In genomic region chr14:77265561-77266335, GRCh38 we compare ENCODE assay signal across 31 cellular contexts. TPM values are rescaled to one million over a fixed set of nuclear protein-coding genes. Genes with fewer than 3 reads are reported as not detected.
"Had no signal": no experiment of that assay in that cellular context is flagged by ENCODE, and none has a peak within 500 bp of the region (broad histone marks: within the 10 kb centered on the region; RNA-seq: fewer than 3 reads in every experiment).

No MANE protein-coding gene starts in this region.

- H3K4me1 Mint-ChIP-seq: activated CD4-positive, alpha-beta T cell treated with anti-CD3 and anti-CD28 coated beads for 36 hours; immature natural killer cell had no signal

- H3K4me3 ChIP-seq: ascending aorta, cardiac muscle cell, coronary artery, dorsolateral prefrontal cortex, right lobe of liver, thoracic aorta had no signal

- H3K4me3 Mint-ChIP-seq: activated CD4-positive, alpha-beta T cell treated with anti-CD3 and anti-CD28 coated beads for 36 hours; activated naive CD8-positive, alpha-beta T cell; activated T-cell treated with anti-CD3 and anti-CD28 coated beads, Interleukin-2, amount 50 U/mL, for 72 hours; brain; immature natural killer cell; mesothelial cell of epicardium; nephron progenitor cell; stimulated activated effector memory CD8-positive, alpha-beta T cell treated with anti-CD3 and anti-CD28 coated beads, Interleukin-12 subunit alpha, Interleukin-12 subunit beta, amount 100 ng/mL, for 72 hours; stimulated activated naive CD8-positive, alpha-beta T cell treated with anti-CD3 and anti-CD28 coated beads, Interleukin-15, Interleukin-2, amounts not matched to agents 100 ng/mL and 50 ng/mL, for 24 hours had no signal

- H3K9me3 Mint-ChIP-seq: stimulated activated naive CD8-positive, alpha-beta T cell treated with anti-CD3 and anti-CD28 coated beads, Interleukin-15, Interleukin-2, amounts not matched to agents 100 ng/mL and 50 ng/mL, for 24 hours had no signal

- H3K27ac Mint-ChIP-seq: activated CD4-positive, alpha-beta T cell treated with anti-CD3 and anti-CD28 coated beads for 36 hours; activated naive CD8-positive, alpha-beta T cell; activated T-cell treated with anti-CD3 and anti-CD28 coated beads, Interleukin-2, amount 50 U/mL, for 72 hours; immature natural killer cell; mesothelial cell of epicardium; nephron progenitor cell; stimulated activated effector memory CD8-positive, alpha-beta T cell treated with anti-CD3 and anti-CD28 coated beads, Interleukin-12 subunit alpha, Interleukin-12 subunit beta, amount 100 ng/mL, for 72 hours; stimulated activated naive CD8-positive, alpha-beta T cell treated with anti-CD3 and anti-CD28 coated beads, Interleukin-15, Interleukin-2, amounts not matched to agents 100 ng/mL and 50 ng/mL, for 24 hours had no signal

- H3K9me3 ChIP-seq: right lobe of liver had no signal

- H3K27me3 ChIP-seq: ascending aorta, right lobe of liver had no signal

- H3K36me3 ChIP-seq: ascending aorta, cardiac muscle cell, right lobe of liver, thoracic aorta had no signal

- H3K36me3 Mint-ChIP-seq: activated naive CD8-positive, alpha-beta T cell; brain; immature natural killer cell; stimulated activated effector memory CD8-positive, alpha-beta T cell treated with anti-CD3 and anti-CD28 coated beads, Interleukin-12 subunit alpha, Interleukin-12 subunit beta, amount 100 ng/mL, for 72 hours had no signal

- H3K4me1 ChIP-seq: ascending aorta, right lobe of liver had no signal

- H3K27ac ChIP-seq: ascending aorta, cardiac muscle cell, coronary artery, right lobe of liver, thoracic aorta had no signal

- DNase-seq: activated CD4-positive, alpha-beta T cell treated with anti-CD3 and anti-CD28 coated beads for 36 hours; activated CD4-positive, CD25-positive, alpha-beta regulatory T cell; activated effector memory CD4-positive, alpha-beta T cell treated with Interleukin-2 at 50 U/mL for 16 hours; activated naive CD4-positive, alpha-beta T cell treated with Interleukin-2 at 50 U/mL for 16 hours; activated T-cell treated with anti-CD3 and anti-CD28 coated beads for 4 hours; activated T-cell treated with anti-CD3 and anti-CD28 coated beads, Interleukin-2, amount 50 U/mL, for 72 hours; cerebellar nuclear complex; immature natural killer cell; kidney; left colon; naive B cell; nephron progenitor cell; right lobe of liver; stimulated activated CD4-positive, alpha-beta T cell treated with anti-CD3 and anti-CD28 coated beads, Interleukin-4, amount 100 ng/mL, for 24 hours; trophoblast cell had no signal

- ATAC-seq: activated CD4-positive, alpha-beta T cell treated with anti-CD3 and anti-CD28 coated beads for 36 hours; activated T-cell treated with anti-CD3 and anti-CD28 coated beads, Interleukin-2, amount 50 U/mL, for 72 hours; left colon; right lobe of liver; stimulated activated effector memory CD8-positive, alpha-beta T cell treated with anti-CD3 and anti-CD28 coated beads, Interleukin-12 subunit alpha, Interleukin-12 subunit beta, amount 100 ng/mL, for 72 hours had no signal

RNA-seq across cellular contexts. Expression of gene NGB, which starts 5.3 kb away (rescaled TPM):
- total RNA-seq: activated CD4-positive, alpha-beta T cell treated with anti-CD3 and anti-CD28 coated beads for 36 hours; activated T-cell treated with anti-CD3 and anti-CD28 coated beads, Interleukin-2, amount 50 U/mL, for 72 hours; ascending aorta; endothelial cell of umbilical vein; fibroblast of lung; fibroblast of villous mesenchyme; kidney; lower leg skin; mesothelial cell of epicardium; right lobe of liver; skeletal muscle tissue; subcutaneous adipose tissue; thoracic aorta had no signal
- polyA plus RNA-seq: cardiac muscle cell, endothelial cell of umbilical vein, fibroblast of lung, immature natural killer cell had no signal
